Comparison of ENCODE assay signal across 27 cellular contexts in the genomic region with DNA sequence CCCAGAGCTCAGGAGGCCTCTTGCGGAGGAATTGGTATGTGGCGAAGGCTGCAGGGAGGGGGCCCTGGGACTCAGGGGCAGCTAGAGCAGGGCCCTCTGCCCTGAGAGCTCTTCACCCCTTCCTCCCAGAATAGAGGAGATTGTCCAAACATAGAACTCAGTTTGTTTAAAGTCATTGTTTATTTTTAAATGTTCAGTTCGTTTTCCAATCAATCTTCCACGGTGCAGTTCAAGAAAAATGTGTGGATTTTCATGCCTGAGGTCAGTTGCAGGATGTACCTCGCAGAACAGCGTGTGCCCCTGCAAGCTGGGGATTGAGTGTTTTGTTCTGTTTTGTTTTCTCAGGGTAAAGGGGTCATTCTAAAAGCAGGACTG. TPM values are rescaled to one million over a fixed set of nuclear protein-coding genes. Genes with fewer than 3 reads are reported as not detected.
A peak's percentile ranks its signal among the peaks of the same experiment; 100 is the strongest.
DNase-seq lines count a peak whose midpoint lies in the region; ATAC-seq and TF ChIP-seq lines count a peak whose summit lies in the region.
"Had no signal": no experiment of that assay in that cellular context is flagged by ENCODE, and none has a peak within 500 bp of the region (broad histone marks: within the 10 kb centered on the region; RNA-seq: fewer than 3 reads in every experiment).

No MANE protein-coding gene starts in this region.

- H3K56ac ChIP-seq in IMR-90 (ENCODE audit: extremely low read depth, insufficient read depth, low read length), result no peak overlapping the region

- no peaks in the 10 kb centered on the region for H3K79me1 ChIP-seq in IMR-90 (ENCODE audit: low read depth in 1 of 2, low read length in 2 of 2)

- TF ChIP-seq POLR2A in IMR-90 (IDR thresholded peaks at IDR 0.05; ENCODE audit: low read depth, low read length) (no peak), suprapubic skin (IDR thresholded peaks at IDR 0.05) (no peak)

- no peak overlapping the region for H2BK5ac ChIP-seq in IMR-90 (ENCODE audit: low read depth, low read length, poor library complexity, severe bottlenecking)

- H3K27ac Mint-ChIP-seq in memory B cell, result peak overlapping the region; percentile 32
- H3K27ac Mint-ChIP-seq: activated CD4-positive, alpha-beta T cell treated with anti-CD3 and anti-CD28 coated beads for 36 hours; activated naive CD8-positive, alpha-beta T cell; T-helper 17 cell had no signal

- no peak overlapping the region for H3K14ac ChIP-seq in IMR-90 (replicated peaks; ENCODE audit: low read depth, low read length)

- no peak overlapping the region for H2BK20ac ChIP-seq in IMR-90 (ENCODE audit: low read depth, low read length)

- intact Hi-C loops in IMR-90 (cut with micrococcal nuclease), result loop anchor here (5.0 kb wide), 1 partner anchor 271 kb away; no protein-coding TSS in a partner anchor

- no peak overlapping the region for H4K8ac ChIP-seq in IMR-90 (ENCODE audit: low read depth in 2 of 2, low read length in 2 of 2)

- dilution Hi-C loops in IMR-90 (cut with HindIII; ENCODE audit: low sequenced_read_pairs, unreplicated experiment), result no loop called here

- no peak overlapping the region for H3K4ac ChIP-seq in IMR-90 (ENCODE audit: low read depth, low read length)

- in situ Hi-C loops in IMR-90 (cut with MboI; ENCODE audit: low sequenced_read_pairs), result no loop called here
- in situ Hi-C loops in ACHN (cut with HindIII; ENCODE audit: low pct_ligation_motif_present, low pct_unique_long_range_greater_than_20kb, low sequenced_read_pairs), result no loop called here

- no peak for TF ChIP-seq RAD21 in IMR-90 (IDR thresholded peaks at IDR 0.05; ENCODE audit: low read length)

- H4K91ac ChIP-seq in IMR-90 (ENCODE audit: insufficient read depth, low read depth, low read length), result no peak overlapping the region

- DNase-seq in IMR-90, result no peak
- DNase-seq in choroid plexus epithelial cell (ENCODE audit: low read depth), result peak; percentile 65
- DNase-seq in memory B cell (ENCODE audit: low spot score in 2 of 2), result no peak
- no peak for DNase-seq in suprapubic skin (ENCODE audit: low spot score in 2 of 2)
- no peak for DNase-seq in stimulated activated CD4-positive, alpha-beta T cell treated with anti-CD3 and anti-CD28 coated beads, Interleukin-2, amount 100 ng/mL, for 48 hours
- DNase-seq in GDM1 (lab: John Stamatoyannopoulos, UW), result no peak
- no peak for DNase-seq in ACHN
- DNase-seq: activated CD4-positive, alpha-beta T cell treated with anti-CD3 and anti-CD28 coated beads for 36 hours; activated CD8-positive, alpha-beta memory T cell treated with anti-CD3 and anti-CD28 coated beads for 24 hours; activated effector memory CD4-positive, alpha-beta T cell treated with Interleukin-2 at 50 U/mL for 16 hours; DMS79; GM23248; head of caudate nucleus; NCI-H446 treated with DMSO at 0.1 percent for 48 hours; nucleus accumbens; T-helper 17 cell had no signal

- H3K9me3 ChIP-seq in IMR-90 (ENCODE audit: control insufficient read depth, insufficient read depth, low read length), result no peaks in the 10 kb centered on the region
- H3K9me3 ChIP-seq in suprapubic skin, result no peaks in the 10 kb centered on the region
- H3K9me3 ChIP-seq: ascending aorta; BLaER1 treated with 17β-estradiol and CSF1 and Interleukin-3, amounts not matched to agents 10 nM and 100 nM; Caco-2; upper lobe of left lung had no signal

- peak overlapping the region; percentile 20; the same call in 1 of the 2 replicates for H2AK5ac ChIP-seq in IMR-90 (ENCODE audit: low read depth, low read length)

- H3K36me3 Mint-ChIP-seq in memory B cell, result no peaks in the 10 kb centered on the region
- H3K36me3 Mint-ChIP-seq: activated naive CD8-positive, alpha-beta T cell had no signal

- H3K36me3 ChIP-seq in IMR-90 (ENCODE audit: control insufficient read depth, insufficient read depth, low read length) (no peaks in the 10 kb centered on the region), suprapubic skin (no peaks in the 10 kb centered on the region)
- H3K36me3 ChIP-seq: ascending aorta; BLaER1 treated with 17β-estradiol and CSF1 and Interleukin-3, amounts not matched to agents 10 nM and 100 nM; upper lobe of left lung had no signal

- H3K9ac ChIP-seq in IMR-90 (ENCODE audit: low read depth, low read length), result no peak overlapping the region
- H3K9ac ChIP-seq: BLaER1 treated with 17β-estradiol and CSF1 and Interleukin-3, amounts not matched to agents 10 nM and 100 nM; GM23248 had no signal

- H3K4me3 ChIP-seq in IMR-90 (ENCODE audit: insufficient read depth, low read depth, low read length), result no peak overlapping the region
- no peak overlapping the region for H3K4me3 ChIP-seq in choroid plexus epithelial cell (ENCODE audit: low read depth, low read length)
- no peak overlapping the region for H3K4me3 ChIP-seq in suprapubic skin
- H3K4me3 ChIP-seq: ascending aorta; BLaER1 treated with 17β-estradiol and CSF1 and Interleukin-3, amounts not matched to agents 10 nM and 100 nM; GM23248; skin epidermis; upper lobe of left lung had no signal

- H2AFZ ChIP-seq in IMR-90 (replicated peaks; ENCODE audit: low read length, poor library complexity), result peak overlapping the region; percentile 21
- H2AFZ ChIP-seq: GM23248 had no signal

- no CpG with 5 or more reads among the region's 6 CpGs for WGBS in IMR-90 (ENCODE audit: extremely low coverage in 2 of 2, insufficient read length in 1 of 2), 2 experiments
- WGBS in suprapubic skin, result 75% methylated on average over 6 of the region's 6 CpGs

- H4K5ac ChIP-seq in IMR-90 (ENCODE audit: low read depth, low read length), result no peak overlapping the region

- H3K27ac ChIP-seq in IMR-90 (ENCODE audit: insufficient read depth, low read length) (no peak overlapping the region), suprapubic skin (no peak overlapping the region)
- H3K27ac ChIP-seq: ascending aorta; BLaER1 treated with 17β-estradiol and CSF1 and Interleukin-3, amounts not matched to agents 10 nM and 100 nM; GM23248; skin epidermis had no signal

- peaks cover 13% of the 10 kb centered on the region for H3K9me1 ChIP-seq in IMR-90 (ENCODE audit: insufficient read depth, low read length)

- no peaks in the 10 kb centered on the region for H3K27me3 Mint-ChIP-seq in memory B cell
- H3K27me3 Mint-ChIP-seq: activated CD4-positive, alpha-beta T cell treated with anti-CD3 and anti-CD28 coated beads for 36 hours; activated naive CD8-positive, alpha-beta T cell; central memory CD8-positive, alpha-beta T cell; T-helper 17 cell had no signal

- peaks cover 18% of the 10 kb centered on the region for H3K4me1 Mint-ChIP-seq in memory B cell
- H3K4me1 Mint-ChIP-seq: activated CD4-positive, alpha-beta T cell treated with anti-CD3 and anti-CD28 coated beads for 36 hours; central memory CD8-positive, alpha-beta T cell had no signal

- TF ChIP-seq EP300 in suprapubic skin (IDR thresholded peaks at IDR 0.05), result peak; percentile 84

- no peak overlapping the region for H2BK15ac ChIP-seq in IMR-90 (ENCODE audit: low read depth, low read length)

- H3K27me3 ChIP-seq in IMR-90 (ENCODE audit: control insufficient read depth, insufficient read depth, low read length), result no peaks in the 10 kb centered on the region
- no peaks in the 10 kb centered on the region for H3K27me3 ChIP-seq in suprapubic skin
- H3K27me3 ChIP-seq: ascending aorta; BLaER1 treated with 17β-estradiol and CSF1 and Interleukin-3, amounts not matched to agents 10 nM and 100 nM; upper lobe of left lung had no signal

- H3K4me1 ChIP-seq in IMR-90 (ENCODE audit: control insufficient read depth, insufficient read depth, low read length) (peaks cover 15% of the 10 kb centered on the region; the same call in 1 of the 2 replicates), suprapubic skin (peaks cover 8% of the 10 kb centered on the region)
- H3K4me1 ChIP-seq: ascending aorta had no signal

- ATAC-seq in IMR-90 (ENCODE audit: low read depth) (peak; percentile 16), memory B cell (ENCODE audit: low read depth) (no peak), GM21447 (IDR thresholded peaks at IDR 0.05; ENCODE audit: unreplicated experiment) (no peak)
- ATAC-seq: activated CD4-positive, alpha-beta T cell treated with anti-CD3 and anti-CD28 coated beads for 36 hours; SK-N-SH treated with all-trans-retinoic acid at 6 μM for 48 hours had no signal

- H2AK9ac ChIP-seq in IMR-90 (replicated peaks; ENCODE audit: low read depth, low read length, poor library complexity), result no peak overlapping the region

- H4K20me1 ChIP-seq in IMR-90 (ENCODE audit: insufficient read depth, low read length), result no peaks in the 10 kb centered on the region
- H4K20me1 ChIP-seq: BLaER1 treated with 17β-estradiol and CSF1 and Interleukin-3, amounts not matched to agents 10 nM and 100 nM had no signal

- H3K4me2 ChIP-seq in IMR-90 (ENCODE audit: low read depth, low read length), result no peak overlapping the region; the same call in 1 of the 2 replicates

- BruUV-seq in IMR-90 (replicated peaks; lab: Mats Ljungman, UMichigan), result no TSS peak

- no peak overlapping the region for H3K23ac ChIP-seq in IMR-90 (ENCODE audit: low read depth, low read length)

- no peak overlapping the region for H3K4me3 Mint-ChIP-seq in memory B cell
- H3K4me3 Mint-ChIP-seq: activated CD4-positive, alpha-beta T cell treated with anti-CD3 and anti-CD28 coated beads for 36 hours; activated naive CD8-positive, alpha-beta T cell; central memory CD8-positive, alpha-beta T cell; T-helper 17 cell had no signal

- POLR2A ChIA-PET in IMR-90 (lab: Charles Lee; ENCODE audit: unreplicated experiment), result no interaction called here

- no peaks in the 10 kb centered on the region for H3K9me3 Mint-ChIP-seq in memory B cell
- H3K9me3 Mint-ChIP-seq: central memory CD8-positive, alpha-beta T cell had no signal

- TF ChIP-seq CTCF in IMR-90 (conservative IDR thresholded peaks at IDR 0.05; ENCODE audit: low read depth, low read length) (no peak), choroid plexus epithelial cell (conservative IDR thresholded peaks at IDR 0.05; ENCODE audit: low read depth, low read length) (no peak), suprapubic skin (IDR thresholded peaks at IDR 0.05) (no peak)

- H2BK120ac ChIP-seq in IMR-90 (ENCODE audit: low read depth, low read length), result no peak overlapping the region

- CTCF ChIA-PET in IMR-90 (lab: Yijun Ruan, JAX), result no interaction called here

- no peak overlapping the region for H3K18ac ChIP-seq in IMR-90 (ENCODE audit: low read depth, low read length)

RNA-seq across cellular contexts. Expression of gene MGME1, which starts 37.2 kb away (rescaled TPM):
- total RNA-seq in IMR-90 (2012; rRNA removed) (7.2 and 8.1 TPM in 2 replicates), suprapubic skin (10 to 100 TPM; 30.2 to 68.1 (median 32.8) TPM)
- 7.1 and 9.3 TPM in 2 replicates for polyA plus RNA-seq in IMR-90 (2012; rRNA removed)
- 2.2 and 2.3 TPM in 2 replicates for polyA plus RNA-seq in IMR-90 (2012; cell fraction: cytosol; rRNA removed)
- 4.7 and 13.8 TPM in 2 replicates for polyA plus RNA-seq in IMR-90 (2012; cell fraction: nucleus; rRNA removed; ENCODE audit: low replicate concordance)

RNA-seq across cellular contexts. Expression of gene SNX5, which starts 37.4 kb away (rescaled TPM):
- 65.4 and 85.0 TPM in 2 replicates for total RNA-seq in IMR-90 (2012; rRNA removed)
- polyA plus RNA-seq in IMR-90 (2012; rRNA removed), result 76.7 and 92.8 TPM in 2 replicates
- 36.7 and 37.4 TPM in 2 replicates for polyA plus RNA-seq in IMR-90 (2012; cell fraction: cytosol; rRNA removed)
- polyA plus RNA-seq in IMR-90 (2012; cell fraction: nucleus; rRNA removed; ENCODE audit: low replicate concordance), result 163 and 192 TPM in 2 replicates
- 100 to 1,000 TPM in 1 of 4 donors, 10 to 100 TPM in 3; 49.9 to 114 (median 64.5) TPM for total RNA-seq in suprapubic skin

RNA-seq across cellular contexts. Expression of gene OVOL2, which starts 51.7 kb away (rescaled TPM):
- total RNA-seq in IMR-90 (2012; rRNA removed), result not detected in 2 replicates
- polyA plus RNA-seq in IMR-90 (2012; rRNA removed), result not detected in 2 replicates
- polyA plus RNA-seq in IMR-90 (2012; cell fraction: cytosol; rRNA removed), result not detected in 2 replicates
- not detected in 2 replicates for polyA plus RNA-seq in IMR-90 (2012; cell fraction: nucleus; rRNA removed; ENCODE audit: low replicate concordance)
- 10 to 100 TPM; 16.9 to 53.8 (median 24.8) TPM for total RNA-seq in suprapubic skin
- total RNA-seq: activated CD4-positive, alpha-beta T cell treated with anti-CD3 and anti-CD28 coated beads for 36 hours; ascending aorta; dermis microvascular lymphatic vessel endothelial cell; GM23248; OCI-LY7; T-helper 17 cell had no signal
- polyA plus RNA-seq: GM23248 had no signal

Comparison
In these comparisons a context has a peak if more than half of its experiments do, and no peak if none do; other contexts are left out.
1. RNA of gene OVOL2, which starts 51.7 kb away (total RNA-seq): 16.9 to 53.8 TPM in suprapubic skin; not detected in IMR-90; every median in the first group is over 10 times any median in the second.